22 cellular contexts compared by ENCODE assay signal in genomic region chr4:56055027-56055976, GRCh38.
A peak's percentile ranks its signal among the peaks of the same experiment; 100 is the strongest.
DNase-seq lines count a peak whose midpoint lies in the region; ATAC-seq and TF ChIP-seq lines count a peak whose summit lies in the region.
"Had no signal": no experiment of that assay in that cellular context is flagged by ENCODE, and none has a peak within 500 bp of the region (broad histone marks: within the 10 kb centered on the region; RNA-seq: fewer than 3 reads in every experiment).

No MANE protein-coding gene starts in this region.

- H3K27me3 ChIP-seq in HAP-1 (ENCODE audit: low read depth) (no peaks in the 10 kb centered on the region), prostate gland (replicated peaks; ENCODE audit: insufficient read depth) (no peaks in the 10 kb centered on the region)
- H3K27me3 ChIP-seq: adrenal gland had no signal

- peaks cover 0 to 2% (median 0%) of the 10 kb centered on the region in 5 experiments for H3K9me3 Mint-ChIP-seq in brain
- no peaks in the 10 kb centered on the region for H3K9me3 Mint-ChIP-seq in nephron

- peaks cover 4% of the 10 kb centered on the region for H3K27me3 Mint-ChIP-seq in brain
- no peaks in the 10 kb centered on the region for H3K27me3 Mint-ChIP-seq in nephron (ENCODE audit: low read depth)

- H3K27ac Mint-ChIP-seq in brain: peak overlapping the region; percentile 39 to 85 (median 70)
- H3K27ac Mint-ChIP-seq in nephron: peak overlapping the region; percentile 39 to 83 (median 48)
- H3K27ac Mint-ChIP-seq: CD4-positive, CD25-positive, alpha-beta regulatory T cell had no signal

- DNase-seq in Ammon's horn (ENCODE audit: low spot score) (peak; percentile 8), HAP-1 (ENCODE audit: low spot score in 2 of 2) (peak; percentile 15 to 25), NCI-H1048 (lab: John Stamatoyannopoulos, UW) (no peak), prostate gland (ENCODE audit: low spot score) (no peak), NCI-H2107 (lab: John Stamatoyannopoulos, UW) (no peak)
- DNase-seq: ACHN; activated CD4-positive, alpha-beta T cell treated with anti-CD3 and anti-CD28 coated beads, Interleukin-2, amount 50 U/mL, for 1 hour; activated effector memory CD4-positive, alpha-beta T cell treated with anti-CD3 and anti-CD28 coated beads, Interleukin-2, amount 50 U/mL, for 16 hours; adrenal gland; caudate nucleus; CD4-positive, CD25-positive, alpha-beta regulatory T cell; dorsolateral prefrontal cortex; left ventricle myocardium superior; NCI-H187 treated with DMSO at 0.1 percent for 48 hours; NCI-H526; SHP77 treated with DMSO at 0.1 percent for 48 hours; stimulated activated CD4-positive, alpha-beta T cell treated with anti-CD3 and anti-CD28 coated beads, Interleukin-4, amount 100 ng/mL, for 1 hour; stomach had no signal

- H3K4me3 Mint-ChIP-seq in brain (peak overlapping the region; percentile 16 to 72 (median 70)), nephron (peak overlapping the region in 2 of 3 experiments; percentile 30 to 46)
- H3K4me3 Mint-ChIP-seq: CD4-positive, CD25-positive, alpha-beta regulatory T cell had no signal

- no peak for ATAC-seq in GM19324 (IDR thresholded peaks at IDR 0.05; ENCODE audit: low FRiP score, unreplicated experiment)
- ATAC-seq: K562, left ventricle myocardium superior had no signal

- intact Hi-C loops in prostate gland (cut with DNase I): no loop called here

- TF ChIP-seq CTCF in brain (conservative IDR thresholded peaks at IDR 0.05) (no peak), nephron (IDR thresholded peaks at IDR 0.05; ENCODE audit: unreplicated experiment in 3 of 3) (no peak), prostate gland (IDR thresholded peaks at IDR 0.05) (no peak)

- H3K36me3 ChIP-seq in HAP-1 (replicated peaks) (no peaks in the 10 kb centered on the region), prostate gland (no peaks in the 10 kb centered on the region)
- H3K36me3 ChIP-seq: adrenal gland, stomach had no signal

- H3K9me3 ChIP-seq in HAP-1 (no peaks in the 10 kb centered on the region), prostate gland (no peaks in the 10 kb centered on the region)
- H3K9me3 ChIP-seq: adrenal gland, stomach had no signal

- H3K36me3 Mint-ChIP-seq in brain (peaks cover 29% of the 10 kb centered on the region), nephron (ENCODE audit: low read depth) (peaks cover 19% of the 10 kb centered on the region)
- H3K36me3 Mint-ChIP-seq: CD4-positive, CD25-positive, alpha-beta regulatory T cell had no signal

- peaks cover 49% of the 10 kb centered on the region for H3K4me1 ChIP-seq in HAP-1
- H3K4me1 ChIP-seq in prostate gland (replicated peaks): no peaks in the 10 kb centered on the region
- H3K4me1 ChIP-seq: adrenal gland had no signal

- H3K4me1 Mint-ChIP-seq in brain (peaks cover 82% of the 10 kb centered on the region), nephron (peaks cover 52% of the 10 kb centered on the region)

- in situ Hi-C loops in HAP-1 (cut with MboI; ENCODE audit: low sequenced_read_pairs): no loop called here

- H3K27ac ChIP-seq in prostate gland: no peak overlapping the region
- H3K27ac ChIP-seq: adrenal gland, dorsolateral prefrontal cortex, stomach had no signal

- no peak for TF ChIP-seq POLR2A in prostate gland (IDR thresholded peaks at IDR 0.05)

- WGBS in prostate gland: 64% methylated on average over 8 of the region's 8 CpGs

- no peak overlapping the region for H3K4me3 ChIP-seq in HAP-1
- H3K4me3 ChIP-seq in prostate gland: no peak overlapping the region
- H3K4me3 ChIP-seq: adrenal gland, dorsolateral prefrontal cortex, K562, stomach had no signal

Comparison
In these comparisons a context has a peak if more than half of its experiments do, and no peak if none do; other contexts are left out.
1. DNase-seq: peak in Ammon's horn (single experiment) and HAP-1 (2 of 2); none in NCI-H1048 (single experiment), prostate gland (single experiment) and NCI-H2107 (single experiment).